Comparison of ENCODE assay signal across 16 cellular contexts in genomic region chr12:45789025-45789424, GRCh38. TPM values are rescaled to one million over a fixed set of nuclear protein-coding genes. Genes with fewer than 3 reads are reported as not detected.
DNase-seq lines count a peak whose midpoint lies in the region; ATAC-seq, FAIRE-seq and TF ChIP-seq lines count a peak whose summit lies in the region.
"Had no signal": no experiment of that assay in that cellular context is flagged by ENCODE, and none has a peak within 500 bp of the region (broad histone marks: within the 10 kb centered on the region; RNA-seq: fewer than 3 reads in every experiment).

No MANE protein-coding gene starts in this region.

- no peak overlapping the region for H3K4me2 ChIP-seq in DND-41 (ENCODE audit: insufficient read depth, low read length)
- H3K4me2 ChIP-seq in SK-N-SH = no peak overlapping the region

- no peak for FAIRE-seq in H54 (lab: Jason Lieb, UNC)

- H3K4me3 ChIP-seq in DND-41 (ENCODE audit: low read depth in 1 of 2, low read length in 2 of 2) (no peak overlapping the region), HEK293 (ENCODE audit: low read depth, low read length) (no peak overlapping the region), SK-N-SH (ENCODE audit: low read depth in 2 of 2, low read length in 1 of 2) (no peak overlapping the region)
- H3K4me3 ChIP-seq: heart right ventricle, prostate gland, thyroid gland had no signal

- ATAC-seq in DND-41 (ENCODE audit: insufficient read depth, low read depth) = peak; percentile 52; the same call in 1 of the 3 replicates

- no peaks in the 10 kb centered on the region for H3K9me3 ChIP-seq in DND-41 (ENCODE audit: insufficient read depth, low read length, severe bottlenecking)
- no peaks in the 10 kb centered on the region for H3K9me3 ChIP-seq in HEK293 (ENCODE audit: control insufficient read depth, insufficient read depth, low read depth, low read length)
- H3K9me3 ChIP-seq in SK-N-SH = no peaks in the 10 kb centered on the region
- H3K9me3 ChIP-seq: heart right ventricle, prostate gland, thyroid gland had no signal

- no peak for TF ChIP-seq CTCF in DND-41 (IDR thresholded peaks at IDR 0.05; ENCODE audit: borderline replicate concordance, extremely low read depth, low read length, poor library complexity, severe bottlenecking)
- TF ChIP-seq CTCF in HEK293 (tag by site-specific recombination; IDR thresholded peaks at IDR 0.05) = no peak
- TF ChIP-seq CTCF in SK-N-SH (IDR thresholded peaks at IDR 0.05) = no peak

- no peaks in the 10 kb centered on the region for H3K27me3 ChIP-seq in DND-41 (ENCODE audit: insufficient read depth, low read length, poor library complexity)
- H3K27me3 ChIP-seq in SK-N-SH (ENCODE audit: insufficient read depth) = no peaks in the 10 kb centered on the region
- H3K27me3 ChIP-seq: heart right ventricle, thyroid gland had no signal

- no peak for TF ChIP-seq EP300 in SK-N-SH (IDR thresholded peaks at IDR 0.05; ENCODE audit: borderline replicate concordance in 1 of 2, low read depth in 1 of 2, low read length in 1 of 2)

- no peaks in the 10 kb centered on the region for H3K9me2 ChIP-seq in SK-N-SH

- peaks cover 15% of the 10 kb centered on the region for H3F3A ChIP-seq in SK-N-SH (replicated peaks; ENCODE audit: insufficient read depth)

- H3K4me1 ChIP-seq in DND-41 (ENCODE audit: insufficient read depth, low read length) (no peaks in the 10 kb centered on the region), HEK293 (ENCODE audit: control insufficient read depth, insufficient read depth, low read length) (peaks cover 6% of the 10 kb centered on the region; the same call in 1 of the 2 replicates), SK-N-SH (ENCODE audit: control insufficient read depth in 1 of 2, insufficient read depth in 2 of 2, low read depth in 1 of 2, low read length in 1 of 2) (peaks cover 0 to 10% of the 10 kb centered on the region in 2 experiments; a peak in 2 of 4 replicates)
- H3K4me1 ChIP-seq: prostate gland, thyroid gland had no signal

- POLR2A ChIA-PET in HEK293 (lab: Yijun Ruan, JAX) = no interaction called here
- POLR2A ChIA-PET in SK-N-SH (lab: Yijun Ruan, JAX) = no interaction called here

- H3K79me2 ChIP-seq in DND-41 (ENCODE audit: insufficient read depth, low read length) (peaks cover 100% of the 10 kb centered on the region), SK-N-SH (ENCODE audit: insufficient read depth) (peaks cover 61% of the 10 kb centered on the region)

- CTCF ChIA-PET in HEK293 (lab: Yijun Ruan, JAX) (interaction anchor here (0.6 kb wide), 1 partner anchor 9 kb away, joined by 4 read pairs; no protein-coding TSS in a partner anchor), SK-N-SH (lab: Yijun Ruan, JAX) (no interaction called here)

- H2AFZ ChIP-seq in DND-41 (ENCODE audit: low read depth, low read length) (no peak overlapping the region), SK-N-SH (ENCODE audit: low read depth) (no peak overlapping the region)

- H4K20me1 ChIP-seq in DND-41 (ENCODE audit: insufficient read depth, low read length) (peaks cover 39% of the 10 kb centered on the region; the same call in 1 of the 2 replicates), SK-N-SH (ENCODE audit: insufficient read depth) (peaks cover 22% of the 10 kb centered on the region)

- DNase-seq in DND-41 (no peak), SK-N-SH (peak; percentile 6), kidney tubule cell (ENCODE audit: low spot score) (peak; percentile 25), CD1c-positive myeloid dendritic cell (ENCODE audit: extremely low spot score) (no peak), Kasumi-1 (lab: John Stamatoyannopoulos, UW) (no peak), H54 (ENCODE audit: insufficient read length, low spot score) (no peak)
- DNase-seq in stimulated activated CD4-positive, alpha-beta T cell treated with anti-CD3 and anti-CD28 coated beads, Interleukin-2, amount 100 ng/mL, for 48 hours = no peak
- DNase-seq: activated CD4-positive, alpha-beta T cell treated with anti-CD3 and anti-CD28 coated beads, Interleukin-2, amount 50 U/mL, for 48 hours; activated naive CD4-positive, alpha-beta T cell; heart right ventricle; KG1; mammary epithelial cell; SHP77 treated with DMSO at 0.1 percent for 48 hours; thyroid gland had no signal

- H3K36me3 ChIP-seq in DND-41 (ENCODE audit: insufficient read depth, low read length) (peaks cover 6% of the 10 kb centered on the region; the same call in 1 of the 2 replicates), HEK293 (ENCODE audit: control insufficient read depth in 2 of 2, insufficient read depth in 1 of 2, low read length in 2 of 2) (peaks cover 0 to 2% of the 10 kb centered on the region in 2 experiments), SK-N-SH (replicated peaks in 1 of 2; ENCODE audit: control insufficient read depth in 1 of 2, insufficient read depth in 2 of 2, low read length in 1 of 2) (peaks cover 0 to 5% of the 10 kb centered on the region in 2 experiments)
- H3K36me3 ChIP-seq: prostate gland, thyroid gland had no signal

- TF ChIP-seq POLR2A in H54 (IDR thresholded peaks at IDR 0.05; ENCODE audit: low read depth, low read length) = no peak

- H3K27ac ChIP-seq in DND-41 (ENCODE audit: low read length) (no peak overlapping the region), HEK293 (ENCODE audit: extremely low read depth, low read depth, low read length) (no peak overlapping the region), SK-N-SH (ENCODE audit: low read depth in 2 of 2, low read length in 1 of 2) (no peak overlapping the region)
- H3K27ac ChIP-seq: heart right ventricle, prostate gland, thyroid gland had no signal

- H3K9ac ChIP-seq in DND-41 (ENCODE audit: low read depth, low read length) (no peak overlapping the region), SK-N-SH (no peak overlapping the region)

- no peak for TF ChIP-seq RAD21 in SK-N-SH (IDR thresholded peaks at IDR 0.05; ENCODE audit: low read length)

TF ChIP-seq in HEK293, 187 proteins besides CTCF, POLR2A, EP300 and RAD21 (continues in another document):
- TF ChIP-seq ZNF112 (tag by site-specific recombination; IDR thresholded peaks at IDR 0.05) (no peak), ZBTB26 (tag by site-specific recombination; optimal IDR thresholded peaks at IDR 0.05) (no peak), ZNF600 (tag by site-specific recombination; IDR thresholded peaks at IDR 0.05) (peak; percentile 23; the same call in 1 of the 2 replicates), ZBTB6 (tag by site-specific recombination; IDR thresholded peaks at IDR 0.05) (no peak), IKZF3 (tag by site-specific recombination; IDR thresholded peaks at IDR 0.05) (no peak), ZNF561 (tag by site-specific recombination; IDR thresholded peaks at IDR 0.05; ENCODE audit: borderline replicate concordance) (no peak)

TF ChIP-seq in SK-N-SH, 30 proteins besides CTCF, POLR2A, EP300 and RAD21:
- no peak for TF ChIP-seq EZH2phosphoT487 (IDR thresholded peaks at IDR 0.05; ENCODE audit: borderline replicate concordance, low read depth)
- no peak for TF ChIP-seq ELF1 (IDR thresholded peaks at IDR 0.05)
- TF ChIP-seq FOXM1 (IDR thresholded peaks at IDR 0.05; ENCODE audit: low read depth) = no peak
- no peak for TF ChIP-seq FOXJ3 (CRISPR knock-in tag; IDR thresholded peaks at IDR 0.05)
- TF ChIP-seq MAX (IDR thresholded peaks at IDR 0.05; ENCODE audit: low read depth) = no peak
- no peak for TF ChIP-seq IRF3 (IDR thresholded peaks at IDR 0.05; ENCODE audit: low read depth, low read length)
- no peak for TF ChIP-seq RFX5 (IDR thresholded peaks at IDR 0.05; ENCODE audit: low read length)
- TF ChIP-seq GATA2 (CRISPR knock-in tag; IDR thresholded peaks at IDR 0.05) = no peak
- no peak for TF ChIP-seq POLR2AphosphoS5 (IDR thresholded peaks at IDR 0.05; ENCODE audit: low read depth, low read length)
- TF ChIP-seq TEAD4 (IDR thresholded peaks at IDR 0.05; ENCODE audit: borderline replicate concordance, insufficient read depth) = no peak
- no peak for TF ChIP-seq NFIC (IDR thresholded peaks at IDR 0.05; ENCODE audit: borderline replicate concordance)
- TF ChIP-seq SIN3A (IDR thresholded peaks at IDR 0.05; ENCODE audit: borderline replicate concordance, low read depth, low read length) = no peak
- no peak for TF ChIP-seq USF2 (IDR thresholded peaks at IDR 0.05; ENCODE audit: borderline replicate concordance, low read depth, low read length)

RNA-seq across cellular contexts. Expression of gene ARID2, which starts 59.5 kb away (rescaled TPM):
- 5.9 and 8.0 TPM in 2 replicates for polyA plus RNA-seq in SK-N-SH (2012; rRNA removed)
- 5.7 and 6.6 TPM in 2 replicates for polyA plus RNA-seq in SK-N-SH (2012; cell fraction: cytosol; rRNA removed)
- 6.1 and 15.6 TPM in 2 replicates for polyA plus RNA-seq in SK-N-SH (2012; cell fraction: nucleus; rRNA removed)

Comparison
In these comparisons a context has a peak if more than half of its experiments do, and no peak if none do; other contexts are left out.
1. DNase-seq: peak in SK-N-SH (single experiment) and kidney tubule cell (single experiment); none in DND-41 (single experiment), CD1c-positive myeloid dendritic cell (single experiment), Kasumi-1 (0 of 2), stimulated activated CD4-positive, alpha-beta T cell treated with anti-CD3 and anti-CD28 coated beads, Interleukin-2, amount 100 ng/mL, for 48 hours (0 of 2) and H54 (single experiment).